11 cellular contexts compared by ENCODE assay signal in the genomic region with DNA sequence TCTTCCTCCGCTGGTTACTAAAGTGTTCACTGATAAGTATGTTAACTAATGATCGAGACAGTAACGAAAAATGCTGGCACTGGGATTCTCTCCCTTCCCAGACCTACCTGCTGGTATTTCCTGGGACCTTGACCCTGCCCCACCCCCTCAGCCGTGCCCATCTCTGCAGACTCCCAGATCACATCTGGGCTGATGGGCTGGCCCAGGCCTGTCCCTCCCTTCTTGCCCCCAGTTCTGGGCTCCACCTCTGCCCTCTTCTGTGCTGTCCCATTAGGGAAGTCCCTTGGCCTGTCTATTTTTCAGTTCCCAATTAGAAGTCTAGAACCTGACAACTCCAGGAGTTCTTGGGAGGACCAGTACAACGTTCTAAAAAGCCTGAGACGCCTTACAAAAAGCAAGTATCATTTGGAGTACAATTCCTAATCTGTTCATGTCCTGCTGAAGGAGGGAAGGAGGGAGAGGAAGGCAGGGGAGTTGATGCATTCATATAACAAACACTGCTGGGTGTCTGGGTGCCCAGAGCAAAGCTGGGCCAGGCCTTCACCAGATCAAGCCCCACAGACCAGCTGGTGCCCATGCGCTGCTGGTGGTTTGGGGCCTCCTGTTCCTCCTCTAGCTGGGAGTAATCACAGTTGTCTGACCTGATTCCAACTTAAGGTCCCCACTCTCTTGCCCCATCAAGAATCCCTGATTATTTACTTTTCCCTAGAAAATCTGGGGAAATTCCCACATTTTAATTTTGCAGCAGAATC. TPM values are rescaled to one million over a fixed set of nuclear protein-coding genes. Genes with fewer than 3 reads are reported as not detected.
DNase-seq lines count a peak whose midpoint lies in the region; ATAC-seq and TF ChIP-seq lines count a peak whose summit lies in the region.
"Had no signal": no experiment of that assay in that cellular context is flagged by ENCODE, and none has a peak within 500 bp of the region (broad histone marks: within the 10 kb centered on the region; RNA-seq: fewer than 3 reads in every experiment).

No MANE protein-coding gene starts in this region.

- H3K4me3 ChIP-seq in cardiac muscle cell (no peak overlapping the region), mesodermal cell (ENCODE audit: extremely low read depth, insufficient read depth, low read length, poor library complexity, severe bottlenecking) (no peak overlapping the region), upper lobe of left lung (no peak overlapping the region)

- H3K36me3 ChIP-seq in cardiac muscle cell: no peaks in the 10 kb centered on the region
- H3K36me3 ChIP-seq in mesodermal cell (ENCODE audit: control insufficient read depth, insufficient read depth, low read length): peaks cover 30% of the 10 kb centered on the region
- peaks cover 0 to 28% (median 7%) of the 10 kb centered on the region in 4 donors for H3K36me3 ChIP-seq in upper lobe of left lung

- no peak for TF ChIP-seq POLR2A in upper lobe of left lung (IDR thresholded peaks at IDR 0.05)

- H3K9me3 ChIP-seq in cardiac muscle cell (ENCODE audit: low read depth) (no peaks in the 10 kb centered on the region), mesodermal cell (ENCODE audit: control insufficient read depth, low read length) (no peaks in the 10 kb centered on the region), upper lobe of left lung (no peaks in the 10 kb centered on the region)

- TF ChIP-seq EP300 in upper lobe of left lung (IDR thresholded peaks at IDR 0.05): no peak

- TF ChIP-seq CTCF in cardiac muscle cell (IDR thresholded peaks at IDR 0.05; ENCODE audit: low read depth, low read length) (no peak), upper lobe of left lung (IDR thresholded peaks at IDR 0.05) (no peak)

- H3K4me1 ChIP-seq in cardiac muscle cell (ENCODE audit: low read depth) (peaks cover 26% of the 10 kb centered on the region), mesodermal cell (ENCODE audit: control insufficient read depth, insufficient read depth, low read length, poor library complexity, severe bottlenecking) (peaks cover 49% of the 10 kb centered on the region), upper lobe of left lung (peaks cover 12 to 21% (median 18%) of the 10 kb centered on the region in 4 donors)

- intact Hi-C loops in Right ventricle myocardium inferior (cut with DNase I): no loop called here

- no peak for ATAC-seq in Right ventricle myocardium inferior
- ATAC-seq in upper lobe of left lung (ENCODE audit: low FRiP score in 2 of 2): no peak
- ATAC-seq in HG02981 (IDR thresholded peaks at IDR 0.05; ENCODE audit: unreplicated experiment): no peak
- ATAC-seq in HG03460 (IDR thresholded peaks at IDR 0.05; ENCODE audit: unreplicated experiment): no peak

- H3K27me3 ChIP-seq in cardiac muscle cell (peaks cover 2% of the 10 kb centered on the region), upper lobe of left lung (no peaks in the 10 kb centered on the region)

- 94 to 95% methylated on average over 4 to 7 of the region's 7 CpGs for WGBS in mesodermal cell (ENCODE audit: insufficient coverage in 2 of 2), 2 experiments
- WGBS in upper lobe of left lung, 2 donors: 69 to 75% methylated on average over 7 of the region's 7 CpGs

- H3K27ac ChIP-seq in cardiac muscle cell (peak overlapping the region; percentile 99), mesodermal cell (ENCODE audit: low read depth, low read length, severe bottlenecking) (peak overlapping the region; percentile 80), upper lobe of left lung (peak overlapping the region; percentile 40 to 68 (median 50))

- DNase-seq in cardiac muscle cell (ENCODE audit: low read depth in 1 of 2, low spot score in 1 of 2): no peak
- DNase-seq in Right ventricle myocardium inferior (ENCODE audit: missing footprints): no peak
- peak; percentile 44 for DNase-seq in UCSD-AML1 (lab: John Stamatoyannopoulos, UW; ENCODE audit: unreplicated experiment)
- DNase-seq in upper lobe of left lung: no peak
- DNase-seq in activated T-cell treated with anti-CD3 and anti-CD28 coated beads, Interleukin-2, amount 50 U/mL, for 48 hours: no peak
- DNase-seq: Karpas-422, NCI-H345, nephron progenitor cell had no signal

RNA-seq across cellular contexts. Expression of gene NEURL1B, which starts 47.1 kb away (rescaled TPM):
- total RNA-seq in cardiac muscle cell: 32.7 and 55.8 TPM in 2 replicates
- 4.6 and 7.6 TPM in 2 replicates for polyA plus RNA-seq in cardiac muscle cell
- 37.1 TPM for total RNA-seq in Right ventricle myocardium inferior
- 13.9 TPM for polyA plus RNA-seq in mesodermal cell (2013, experiment 1 of 2)
- polyA plus RNA-seq in mesodermal cell (2013, experiment 2 of 2): 12.6 TPM
- total RNA-seq in upper lobe of left lung: 10 to 100 TPM in 4 of 6 donors, 1 to 10 TPM in 2; 6.3 to 29.4 (median 15.1) TPM
